Comparison of ENCODE assay signal across 11 cellular contexts in the genomic region with DNA sequence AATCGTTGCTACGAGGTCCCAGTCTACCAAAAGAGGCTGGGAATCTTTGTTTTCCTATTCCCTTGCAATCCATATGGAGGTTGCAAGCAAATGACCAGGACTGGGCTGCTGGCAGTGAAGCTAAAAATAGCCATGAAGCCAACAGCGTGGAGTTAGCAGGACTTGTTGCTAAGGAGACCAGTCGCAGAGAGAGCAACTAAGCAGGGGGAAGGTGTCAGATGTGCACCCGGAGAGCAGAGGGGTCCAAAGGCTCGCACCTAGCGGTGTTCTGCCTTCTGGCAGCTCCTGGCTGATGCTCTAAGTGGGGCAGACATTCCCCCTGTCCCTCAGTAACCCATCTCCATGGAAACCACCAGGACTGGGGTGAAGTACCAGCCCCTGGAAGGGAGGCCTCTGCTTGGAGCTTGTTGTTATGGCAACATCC.
DNase-seq lines count a peak whose midpoint lies in the region; ATAC-seq and TF ChIP-seq lines count a peak whose summit lies in the region.
"Had no signal": no experiment of that assay in that cellular context is flagged by ENCODE, and none has a peak within 500 bp of the region (broad histone marks: within the 10 kb centered on the region; RNA-seq: fewer than 3 reads in every experiment).

No MANE protein-coding gene starts in this region.

- no peak overlapping the region for H3K9ac ChIP-seq in mesenchymal stem cell (ENCODE audit: low read length)

- ATAC-seq in Right ventricle myocardium inferior (peak; percentile 74), upper lobe of right lung (no peak), GM18520 (IDR thresholded peaks at IDR 0.05; ENCODE audit: unreplicated experiment) (no peak)

- H2BK120ac ChIP-seq in mesenchymal stem cell (ENCODE audit: low read depth, low read length) = no peak overlapping the region

- H3K27me3 ChIP-seq in mesenchymal stem cell (ENCODE audit: control insufficient read depth in 1 of 2, insufficient read depth in 1 of 2, low read length in 2 of 2) = no peaks in the 10 kb centered on the region
- H3K27me3 ChIP-seq in upper lobe of right lung = no peaks in the 10 kb centered on the region

- H2AFZ ChIP-seq in mesenchymal stem cell (ENCODE audit: low read depth, low read length) = no peak overlapping the region

- no peak overlapping the region for H2BK15ac ChIP-seq in mesenchymal stem cell (ENCODE audit: low read depth, poor library complexity, severe bottlenecking)

- no peak overlapping the region for H4K91ac ChIP-seq in mesenchymal stem cell (ENCODE audit: low read length)

- no peak overlapping the region for H3K27ac ChIP-seq in mesenchymal stem cell (ENCODE audit: low read length, poor library complexity, severe bottlenecking)
- H3K27ac ChIP-seq in upper lobe of right lung = peak overlapping the region; percentile 2
- H3K27ac ChIP-seq: C4-2B, SK-N-MC had no signal

- 26% methylated on average over 7 of the region's 7 CpGs for WGBS in mesenchymal stem cell

- no peak overlapping the region for H2BK12ac ChIP-seq in mesenchymal stem cell (ENCODE audit: low read length in 2 of 2)

- H3K14ac ChIP-seq in mesenchymal stem cell (ENCODE audit: low read length in 2 of 2) = no peak overlapping the region

- H2BK5ac ChIP-seq in mesenchymal stem cell (ENCODE audit: low read depth, low read length, poor library complexity, severe bottlenecking) = no peak overlapping the region

- H3K4me2 ChIP-seq in mesenchymal stem cell (ENCODE audit: low read length, poor library complexity, severe bottlenecking) = no peak overlapping the region

- H3K4ac ChIP-seq in mesenchymal stem cell (ENCODE audit: low read depth in 1 of 2, low read length in 2 of 2) = no peak overlapping the region

- H3K4me3 ChIP-seq in mesenchymal stem cell (ENCODE audit: insufficient read depth in 1 of 2, low read depth in 1 of 2, low read length in 2 of 2) (no peak overlapping the region), upper lobe of right lung (no peak overlapping the region)
- H3K4me3 ChIP-seq: SK-N-MC had no signal

- H3K79me1 ChIP-seq in mesenchymal stem cell (replicated peaks; ENCODE audit: low read length, poor library complexity, severe bottlenecking) = peaks cover 9% of the 10 kb centered on the region

- H3K18ac ChIP-seq in mesenchymal stem cell (ENCODE audit: low read depth in 1 of 2, low read length in 2 of 2) = no peak overlapping the region

- intact Hi-C loops in Right ventricle myocardium inferior (cut with DNase I) (no loop called here), cardiac septum (cut with DNase I) (no loop called here), upper lobe of right lung (cut with DNase I) (no loop called here)

- H3K4me1 ChIP-seq in mesenchymal stem cell (ENCODE audit: control insufficient read depth, insufficient read depth, low read depth, low read length) = peaks cover 12% of the 10 kb centered on the region
- peaks cover 8% of the 10 kb centered on the region for H3K4me1 ChIP-seq in upper lobe of right lung

- no peak for TF ChIP-seq CTCF in upper lobe of right lung (IDR thresholded peaks at IDR 0.05)

- H3K36me3 ChIP-seq in mesenchymal stem cell (ENCODE audit: control insufficient read depth in 1 of 2, insufficient read depth in 2 of 2, low read depth in 1 of 2, low read length in 2 of 2) (peaks cover 27 to 32% of the 10 kb centered on the region in 2 experiments), upper lobe of right lung (peaks cover 17% of the 10 kb centered on the region)

- no peak overlapping the region for H2AK5ac ChIP-seq in mesenchymal stem cell (ENCODE audit: low read length, severe bottlenecking)

- H4K8ac ChIP-seq in mesenchymal stem cell (ENCODE audit: low read length) = no peak overlapping the region

- H3K9me3 ChIP-seq in mesenchymal stem cell (ENCODE audit: control insufficient read depth, low read length) (no peaks in the 10 kb centered on the region), upper lobe of right lung (no peaks in the 10 kb centered on the region)

- DNase-seq in Right ventricle myocardium inferior (ENCODE audit: missing footprints) = peak; percentile 62
- DNase-seq in cardiac septum (ENCODE audit: low spot score) = no peak
- peak; percentile 37 to 57 for DNase-seq in cerebellar nuclear complex (lab: John Stamatoyannopoulos, UW)
- DNase-seq in mesenchymal stem cell = peak; percentile 93
- no peak for DNase-seq in upper lobe of right lung
- no peak for DNase-seq in Kasumi-1 (lab: John Stamatoyannopoulos, UW)
- DNase-seq in RKO (ENCODE audit: low spot score) = no peak
- DNase-seq: stimulated activated CD4-positive, alpha-beta T cell treated with anti-CD3 and anti-CD28 coated beads, Interleukin-2, amount 100 ng/mL, for 48 hours had no signal

- H3K23ac ChIP-seq in mesenchymal stem cell (ENCODE audit: low read length in 2 of 2) = no peak overlapping the region

Comparison
In these comparisons a context has a peak if more than half of its experiments do, and no peak if none do; other contexts are left out.
1. DNase-seq: peak in Right ventricle myocardium inferior (single experiment), cerebellar nuclear complex (2 of 2) and mesenchymal stem cell (single experiment); none in cardiac septum (single experiment), upper lobe of right lung (single experiment), Kasumi-1 (0 of 2) and RKO (single experiment).